1 cellular context compared by ENCODE assay signal in genomic region chr1:156054500-156055342, GRCh38.
A peak's percentile ranks its signal among the peaks of the same experiment; 100 is the strongest.
TF ChIP-seq lines count a peak whose summit lies in the region.

TSS of gene LAMTOR2 (plus strand) at chr1:156054782. CDS start at chr1:156054890, 108 bp downstream.

TF ChIP-seq in K562, 482 proteins besides CTCF, POLR2A, EP300 and RAD21 (continued from another document and continues in another):
- TF ChIP-seq ZBTB40 (IDR thresholded peaks at IDR 0.05) (peak; percentile 78), ZBTB40 (CRISPR knock-in tag; IDR thresholded peaks at IDR 0.05) (no peak), TAF9B (IDR thresholded peaks at IDR 0.05; ENCODE audit: partially characterized antibody) (no peak), RFX1 (IDR thresholded peaks at IDR 0.05) (no peak), PCBP2 (IDR thresholded peaks at IDR 0.05; ENCODE audit: low read depth, low read length, poor library complexity, severe bottlenecking) (no peak), ZNF12 (CRISPR knock-in tag; IDR thresholded peaks at IDR 0.05) (peak; percentile 64; the same call in 1 of the 2 replicates), EZH2 (IDR thresholded peaks at IDR 0.05; ENCODE audit: borderline replicate concordance, low read depth, low read length) (no peak), KLF13 (tag; IDR thresholded peaks at IDR 0.05; ENCODE audit: borderline replicate concordance, low read depth) (peak; percentile 82), MLLT1 (IDR thresholded peaks at IDR 0.05) (no peak), ZNF274 (IDR thresholded peaks at IDR 0.05; ENCODE audit: borderline replicate concordance, low read depth, low read length) (no peak), SUPT5H (IDR thresholded peaks at IDR 0.05) (peak; percentile 81), PTRF (tag; IDR thresholded peaks at IDR 0.05) (no peak), ZNF431 (CRISPR knock-in tag; IDR thresholded peaks at IDR 0.05) (no peak), RFX7 (CRISPR knock-in tag; IDR thresholded peaks at IDR 0.05) (no peak), SP1 (CRISPR knock-in tag; IDR thresholded peaks at IDR 0.05) (peak; percentile 97), CAMTA2 (CRISPR knock-in tag; conservative IDR thresholded peaks at IDR 0.05) (no peak), RBM25 (IDR thresholded peaks at IDR 0.05; ENCODE audit: low read depth, low read length, severe bottlenecking) (no peak), GTF2F1 (IDR thresholded peaks at IDR 0.05; ENCODE audit: low read depth, low read length) (peak; percentile 84; the same call in 1 of the 2 replicates), POLR2AphosphoS2 (IDR thresholded peaks at IDR 0.05; ENCODE audit: low read length) (peak; percentile 65; the same call in 1 of the 2 replicates), ZNF3 (CRISPR knock-in tag; IDR thresholded peaks at IDR 0.05) (no peak), ARID2 (IDR thresholded peaks at IDR 0.05) (0 out of 2 replicates have a peak, but pooled peaks have one; percentile 31), MAFG (tag; conservative IDR thresholded peaks at IDR 0.05) (no peak), ZNF408 (CRISPR knock-in tag; IDR thresholded peaks at IDR 0.05; ENCODE audit: low read depth) (no peak), RNF2 (IDR thresholded peaks at IDR 0.05) (peak; percentile 90), ZBTB8A (IDR thresholded peaks at IDR 0.05; ENCODE audit: partially characterized antibody) (peak; percentile 70), RBM34 (IDR thresholded peaks at IDR 0.05; ENCODE audit: borderline replicate concordance, insufficient read depth, low read length) (no peak), FOXK2 (conservative IDR thresholded peaks at IDR 0.05 in 1 of 2, IDR thresholded peaks at IDR 0.05 in 1 of 2; ENCODE audit: low read depth in 2 of 2) (peak; percentile 69 to 75), YY1 (IDR thresholded peaks at IDR 0.05; ENCODE audit: borderline replicate concordance in 1 of 3, control insufficient read depth in 1 of 3, extremely low read depth in 1 of 3, insufficient read depth in 3 of 3, insufficient read length in 1 of 3, insufficient replicate concordance in 2 of 3, low read depth in 1 of 3, low read length in 2 of 3) (peak in 2 of 3 experiments; percentile 69 to 75), FOXK1 (CRISPR knock-in tag; IDR thresholded peaks at IDR 0.05; ENCODE audit: borderline replicate concordance) (peak; percentile 32; the same call in 1 of the 2 replicates), NCOA6 (IDR thresholded peaks at IDR 0.05) (no peak), ZNF143 (CRISPR knock-in tag; IDR thresholded peaks at IDR 0.05) (peak; percentile 98)
- TF ChIP-seq, protein P1, sequence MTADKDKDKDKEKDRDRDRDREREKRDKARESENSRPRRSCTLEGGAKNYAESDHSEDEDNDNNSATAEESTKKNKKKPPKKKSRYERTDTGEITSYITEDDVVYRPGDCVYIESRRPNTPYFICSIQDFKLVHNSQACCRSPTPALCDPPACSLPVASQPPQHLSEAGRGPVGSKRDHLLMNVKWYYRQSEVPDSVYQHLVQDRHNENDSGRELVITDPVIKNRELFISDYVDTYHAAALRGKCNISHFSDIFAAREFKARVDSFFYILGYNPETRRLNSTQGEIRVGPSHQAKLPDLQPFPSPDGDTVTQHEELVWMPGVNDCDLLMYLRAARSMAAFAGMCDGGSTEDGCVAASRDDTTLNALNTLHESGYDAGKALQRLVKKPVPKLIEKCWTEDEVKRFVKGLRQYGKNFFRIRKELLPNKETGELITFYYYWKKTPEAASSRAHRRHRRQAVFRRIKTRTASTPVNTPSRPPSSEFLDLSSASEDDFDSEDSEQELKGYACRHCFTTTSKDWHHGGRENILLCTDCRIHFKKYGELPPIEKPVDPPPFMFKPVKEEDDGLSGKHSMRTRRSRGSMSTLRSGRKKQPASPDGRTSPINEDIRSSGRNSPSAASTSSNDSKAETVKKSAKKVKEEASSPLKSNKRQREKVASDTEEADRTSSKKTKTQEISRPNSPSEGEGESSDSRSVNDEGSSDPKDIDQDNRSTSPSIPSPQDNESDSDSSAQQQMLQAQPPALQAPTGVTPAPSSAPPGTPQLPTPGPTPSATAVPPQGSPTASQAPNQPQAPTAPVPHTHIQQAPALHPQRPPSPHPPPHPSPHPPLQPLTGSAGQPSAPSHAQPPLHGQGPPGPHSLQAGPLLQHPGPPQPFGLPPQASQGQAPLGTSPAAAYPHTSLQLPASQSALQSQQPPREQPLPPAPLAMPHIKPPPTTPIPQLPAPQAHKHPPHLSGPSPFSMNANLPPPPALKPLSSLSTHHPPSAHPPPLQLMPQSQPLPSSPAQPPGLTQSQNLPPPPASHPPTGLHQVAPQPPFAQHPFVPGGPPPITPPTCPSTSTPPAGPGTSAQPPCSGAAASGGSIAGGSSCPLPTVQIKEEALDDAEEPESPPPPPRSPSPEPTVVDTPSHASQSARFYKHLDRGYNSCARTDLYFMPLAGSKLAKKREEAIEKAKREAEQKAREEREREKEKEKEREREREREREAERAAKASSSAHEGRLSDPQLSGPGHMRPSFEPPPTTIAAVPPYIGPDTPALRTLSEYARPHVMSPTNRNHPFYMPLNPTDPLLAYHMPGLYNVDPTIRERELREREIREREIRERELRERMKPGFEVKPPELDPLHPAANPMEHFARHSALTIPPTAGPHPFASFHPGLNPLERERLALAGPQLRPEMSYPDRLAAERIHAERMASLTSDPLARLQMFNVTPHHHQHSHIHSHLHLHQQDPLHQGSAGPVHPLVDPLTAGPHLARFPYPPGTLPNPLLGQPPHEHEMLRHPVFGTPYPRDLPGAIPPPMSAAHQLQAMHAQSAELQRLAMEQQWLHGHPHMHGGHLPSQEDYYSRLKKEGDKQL (CRISPR knock-in tag; IDR thresholded peaks at IDR 0.05; ENCODE audit: borderline replicate concordance) = no peak
- TF ChIP-seq, protein P2, sequence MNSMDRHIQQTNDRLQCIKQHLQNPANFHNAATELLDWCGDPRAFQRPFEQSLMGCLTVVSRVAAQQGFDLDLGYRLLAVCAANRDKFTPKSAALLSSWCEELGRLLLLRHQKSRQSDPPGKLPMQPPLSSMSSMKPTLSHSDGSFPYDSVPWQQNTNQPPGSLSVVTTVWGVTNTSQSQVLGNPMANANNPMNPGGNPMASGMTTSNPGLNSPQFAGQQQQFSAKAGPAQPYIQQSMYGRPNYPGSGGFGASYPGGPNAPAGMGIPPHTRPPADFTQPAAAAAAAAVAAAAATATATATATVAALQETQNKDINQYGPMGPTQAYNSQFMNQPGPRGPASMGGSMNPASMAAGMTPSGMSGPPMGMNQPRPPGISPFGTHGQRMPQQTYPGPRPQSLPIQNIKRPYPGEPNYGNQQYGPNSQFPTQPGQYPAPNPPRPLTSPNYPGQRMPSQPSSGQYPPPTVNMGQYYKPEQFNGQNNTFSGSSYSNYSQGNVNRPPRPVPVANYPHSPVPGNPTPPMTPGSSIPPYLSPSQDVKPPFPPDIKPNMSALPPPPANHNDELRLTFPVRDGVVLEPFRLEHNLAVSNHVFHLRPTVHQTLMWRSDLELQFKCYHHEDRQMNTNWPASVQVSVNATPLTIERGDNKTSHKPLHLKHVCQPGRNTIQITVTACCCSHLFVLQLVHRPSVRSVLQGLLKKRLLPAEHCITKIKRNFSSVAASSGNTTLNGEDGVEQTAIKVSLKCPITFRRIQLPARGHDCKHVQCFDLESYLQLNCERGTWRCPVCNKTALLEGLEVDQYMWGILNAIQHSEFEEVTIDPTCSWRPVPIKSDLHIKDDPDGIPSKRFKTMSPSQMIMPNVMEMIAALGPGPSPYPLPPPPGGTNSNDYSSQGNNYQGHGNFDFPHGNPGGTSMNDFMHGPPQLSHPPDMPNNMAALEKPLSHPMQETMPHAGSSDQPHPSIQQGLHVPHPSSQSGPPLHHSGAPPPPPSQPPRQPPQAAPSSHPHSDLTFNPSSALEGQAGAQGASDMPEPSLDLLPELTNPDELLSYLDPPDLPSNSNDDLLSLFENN (IDR thresholded peaks at IDR 0.05; ENCODE audit: low read depth in 2 of 2, low read length in 2 of 2) = 0 out of 4 replicates have a peak, but pooled peaks of 1 of the 2 experiments have one; percentile 37
- TF ChIP-seq, protein P3, sequence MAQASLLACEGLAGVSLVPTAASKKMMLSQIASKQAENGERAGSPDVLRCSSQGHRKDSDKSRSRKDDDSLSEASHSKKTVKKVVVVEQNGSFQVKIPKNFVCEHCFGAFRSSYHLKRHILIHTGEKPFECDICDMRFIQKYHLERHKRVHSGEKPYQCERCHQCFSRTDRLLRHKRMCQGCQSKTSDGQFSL (CRISPR knock-in tag; IDR thresholded peaks at IDR 0.05) = no peak
- TF ChIP-seq, protein P3 (tag; IDR thresholded peaks at IDR 0.05) = peak in 1 of 2 experiments; percentile 44; a peak in 1 of 4 replicates
- TF ChIP-seq, protein P4, sequence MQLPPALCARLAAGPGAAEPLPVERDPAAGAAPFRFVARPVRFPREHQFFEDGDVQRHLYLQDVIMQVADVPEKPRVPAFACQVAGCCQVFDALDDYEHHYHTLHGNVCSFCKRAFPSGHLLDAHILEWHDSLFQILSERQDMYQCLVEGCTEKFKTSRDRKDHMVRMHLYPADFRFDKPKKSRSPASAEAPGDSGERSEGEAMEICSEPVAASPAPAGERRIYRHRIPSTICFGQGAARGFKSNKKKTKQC (CRISPR knock-in tag; IDR thresholded peaks at IDR 0.05) = 0 out of 2 replicates have a peak, but pooled peaks have one; percentile 40
- TF ChIP-seq, protein P5, sequence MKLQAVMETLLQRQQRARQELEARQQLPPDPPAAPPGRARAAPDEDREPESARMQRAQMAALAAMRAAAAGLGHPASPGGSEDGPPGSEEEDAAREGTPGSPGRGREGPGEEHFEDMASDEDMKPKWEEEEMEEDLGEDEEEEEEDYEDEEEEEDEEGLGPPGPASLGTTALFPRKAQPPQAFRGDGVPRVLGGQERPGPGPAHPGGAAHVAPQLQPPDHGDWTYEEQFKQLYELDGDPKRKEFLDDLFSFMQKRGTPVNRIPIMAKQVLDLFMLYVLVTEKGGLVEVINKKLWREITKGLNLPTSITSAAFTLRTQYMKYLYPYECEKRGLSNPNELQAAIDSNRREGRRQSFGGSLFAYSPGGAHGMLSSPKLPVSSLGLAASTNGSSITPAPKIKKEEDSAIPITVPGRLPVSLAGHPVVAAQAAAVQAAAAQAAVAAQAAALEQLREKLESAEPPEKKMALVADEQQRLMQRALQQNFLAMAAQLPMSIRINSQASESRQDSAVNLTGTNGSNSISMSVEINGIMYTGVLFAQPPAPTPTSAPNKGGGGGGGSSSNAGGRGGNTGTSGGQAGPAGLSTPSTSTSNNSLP (IDR thresholded peaks at IDR 0.05; ENCODE audit: borderline replicate concordance, low read depth, low read length) = 0 out of 2 replicates have a peak, but pooled peaks have one; percentile 24
